ENCODE assay signal across 11 cellular contexts in the genomic region with DNA sequence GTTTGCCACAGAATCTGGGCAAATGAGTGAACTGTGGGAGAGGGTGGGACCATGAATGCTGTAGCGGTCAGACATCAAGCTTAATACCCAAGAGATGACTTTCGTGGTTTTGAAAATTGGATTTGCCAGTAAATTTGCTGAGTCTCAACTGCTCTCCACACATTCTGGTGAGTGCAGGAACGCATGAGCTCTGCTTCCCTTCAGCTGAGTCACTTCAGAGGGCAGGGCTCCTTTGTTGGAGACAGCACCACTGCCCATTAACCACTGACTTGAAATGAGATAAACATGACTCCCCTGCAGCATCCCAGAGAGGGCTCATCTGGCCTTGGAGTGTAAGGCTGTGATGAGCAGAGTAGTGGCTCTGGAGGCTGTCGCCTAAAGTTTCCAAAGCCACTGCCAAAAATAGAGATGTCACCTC. TPM values are rescaled to one million over a fixed set of nuclear protein-coding genes. Genes with fewer than 3 reads are reported as not detected.
DNase-seq lines count a peak whose midpoint lies in the region; ATAC-seq, FAIRE-seq and TF ChIP-seq lines count a peak whose summit lies in the region.
"Had no signal": no experiment of that assay in that cellular context is flagged by ENCODE, and none has a peak within 500 bp of the region (broad histone marks: within the 10 kb centered on the region; RNA-seq: fewer than 3 reads in every experiment).

No MANE protein-coding gene starts in this region.

- H3K27ac ChIP-seq in RWPE2 (ENCODE audit: poor library complexity, severe bottlenecking) = peak overlapping the region; percentile 27
- peak overlapping the region; percentile 37 for H3K27ac ChIP-seq in epithelial cell of prostate
- no peak overlapping the region for H3K27ac ChIP-seq in pancreas
- H3K27ac ChIP-seq in neural progenitor cell = no peak overlapping the region

- intact Hi-C loops in pancreas (cut with DNase I) = no loop called here

- H3K36me3 Mint-ChIP-seq in neural progenitor cell (peaks cover 13% of the 10 kb centered on the region), immature natural killer cell (peaks cover 16 to 49% (median 18%) of the 10 kb centered on the region in 3 donors)

- ATAC-seq in RWPE2 (ENCODE audit: low read depth) (peak; percentile 92), pancreas (peak in 3 of 4 donors; percentile 19 to 68 (median 62)), GM19463 (IDR thresholded peaks at IDR 0.05; ENCODE audit: unreplicated experiment) (no peak), HG03457 (IDR thresholded peaks at IDR 0.05; ENCODE audit: unreplicated experiment) (no peak)

- TF ChIP-seq CTCF in RWPE2 (IDR thresholded peaks at IDR 0.05; ENCODE audit: poor library complexity, severe bottlenecking) = no peak
- no peak for TF ChIP-seq CTCF in pancreas (IDR thresholded peaks at IDR 0.05)
- TF ChIP-seq CTCF in neural progenitor cell (IDR thresholded peaks at IDR 0.05) = no peak

- H3K4me3 Mint-ChIP-seq in neural progenitor cell = no peak overlapping the region
- H3K4me3 Mint-ChIP-seq in immature natural killer cell = no peak overlapping the region
- H3K4me3 Mint-ChIP-seq: T-helper 2 cell treated with Interferon-gamma antibody and Interleukin-4, amounts not matched to agents 5 μg/mL and 100 μg/mL, for 36 hours had no signal

- H3K9me3 ChIP-seq in RWPE2 (ENCODE audit: severe bottlenecking) (no peaks in the 10 kb centered on the region), pancreas (no peaks in the 10 kb centered on the region), neural progenitor cell (ENCODE audit: low read depth) (no peaks in the 10 kb centered on the region)

- 87 to 92% methylated on average over 4 of the region's 4 CpGs for WGBS in pancreas, 2 donors

- no peaks in the 10 kb centered on the region for H3K9me3 Mint-ChIP-seq in neural progenitor cell
- peaks cover 0 to 1% (median 0%) of the 10 kb centered on the region in 6 donors for H3K9me3 Mint-ChIP-seq in immature natural killer cell
- H3K9me3 Mint-ChIP-seq: T-helper 2 cell treated with Interferon-gamma antibody and Interleukin-4, amounts not matched to agents 5 μg/mL and 100 μg/mL, for 36 hours had no signal

- H3K79me2 ChIP-seq in neural progenitor cell (ENCODE audit: low read depth) = no peaks in the 10 kb centered on the region

- no peak overlapping the region for H3K9ac ChIP-seq in neural progenitor cell

- H3K36me3 ChIP-seq in RWPE2 (ENCODE audit: low read depth) (peaks cover 17% of the 10 kb centered on the region), pancreas (no peaks in the 10 kb centered on the region), neural progenitor cell (no peaks in the 10 kb centered on the region)

- H3K4me3 ChIP-seq in RWPE2 (ENCODE audit: severe bottlenecking) = no peak overlapping the region
- no peak overlapping the region for H3K4me3 ChIP-seq in pancreas
- no peak overlapping the region for H3K4me3 ChIP-seq in neural progenitor cell

- no peaks in the 10 kb centered on the region for H3F3A ChIP-seq in neural progenitor cell (ENCODE audit: low read depth)

- peaks cover 12% of the 10 kb centered on the region for H3K4me1 Mint-ChIP-seq in neural progenitor cell
- peaks cover 12 to 24% of the 10 kb centered on the region in 2 donors for H3K4me1 Mint-ChIP-seq in immature natural killer cell

- H3K27me3 ChIP-seq in RWPE2 (ENCODE audit: insufficient read depth, poor library complexity, severe bottlenecking) (no peaks in the 10 kb centered on the region), pancreas (no peaks in the 10 kb centered on the region), neural progenitor cell (no peaks in the 10 kb centered on the region)

- no peak overlapping the region for H3K4me2 ChIP-seq in neural progenitor cell

- H4K20me1 ChIP-seq in neural progenitor cell (ENCODE audit: low read depth) = no peaks in the 10 kb centered on the region

- no peak overlapping the region for H2AFZ ChIP-seq in neural progenitor cell (replicated peaks)

- no peak for FAIRE-seq in pancreas (lab: Jason Lieb, UNC)

- peaks cover 16% of the 10 kb centered on the region for H3K4me1 ChIP-seq in RWPE2 (ENCODE audit: insufficient read depth, poor library complexity, severe bottlenecking)
- H3K4me1 ChIP-seq in pancreas = no peaks in the 10 kb centered on the region
- H3K4me1 ChIP-seq in neural progenitor cell = no peaks in the 10 kb centered on the region

- DNase-seq in ELR (ENCODE audit: low read depth) (peak; percentile 98), RWPE2 (ENCODE audit: low spot score) (no peak), epithelial cell of prostate (ENCODE audit: low read depth, low spot score) (peak; percentile 44), pancreas (no peak), neural progenitor cell (ENCODE audit: low spot score) (no peak), immature natural killer cell (no peak)
- DNase-seq: NCI-H2171, nucleus accumbens had no signal

- H3K27ac Mint-ChIP-seq in neural progenitor cell = no peak overlapping the region
- H3K27ac Mint-ChIP-seq in immature natural killer cell = peak overlapping the region in 1 of 6 donors; percentile 32
- H3K27ac Mint-ChIP-seq: T-helper 2 cell treated with Interferon-gamma antibody and Interleukin-4, amounts not matched to agents 5 μg/mL and 100 μg/mL, for 36 hours had no signal

- H3K27me3 Mint-ChIP-seq in neural progenitor cell (ENCODE audit: insufficient read depth, low read depth) (no peaks in the 10 kb centered on the region), immature natural killer cell (ENCODE audit: low read depth in 3 of 3) (peaks cover 0 to 1% (median 0%) of the 10 kb centered on the region in 3 donors)

RNA-seq across cellular contexts. Expression of a gene that starts 22.6 kb away (rescaled TPM):
- total RNA-seq in pancreas = 10 to 100 TPM in 2 of 6 donors, 1 to 10 TPM in 3, under 1 TPM in 1; 0.79 to 48.3 (median 3.9) TPM
- 1 to 10 TPM; 2.6 to 5.2 TPM for polyA plus RNA-seq in pancreas
- total RNA-seq in neural progenitor cell (ENCODE audit: low replicate concordance) = 0.21 and 0.62 TPM in 2 replicates
- polyA plus RNA-seq in immature natural killer cell = not detected

RNA-seq across cellular contexts. Expression of a gene that starts 37.2 kb away (rescaled TPM):
- total RNA-seq in pancreas = 10 to 100 TPM in 2 of 6 donors, 1 to 10 TPM in 4; 4.9 to 15.8 (median 6.5) TPM
- 10 to 100 TPM in 1 of 2 donors, 1 to 10 TPM in 1; 6.9 to 12.3 TPM for polyA plus RNA-seq in pancreas
- total RNA-seq in neural progenitor cell (ENCODE audit: low replicate concordance) = 20.7 and 25.9 TPM in 2 replicates
- 10 to 100 TPM in 1 of 3 donors, 1 to 10 TPM in 2; 7.5 to 12.1 (median 9.5) TPM for polyA plus RNA-seq in immature natural killer cell

Comparison
In these comparisons a context has a peak if more than half of its experiments do, and no peak if none do; other contexts are left out.
1. DNase-seq: peak in ELR (single experiment) and epithelial cell of prostate (single experiment); none in RWPE2 (single experiment), pancreas (0 of 6), neural progenitor cell (single experiment) and immature natural killer cell (0 of 3).
2. ATAC-seq: peak in RWPE2 (single experiment) and pancreas (3 of 4); none in GM19463 (single experiment) and HG03457 (single experiment).
3. H3K27ac ChIP-seq: peak in RWPE2 (single experiment) and epithelial cell of prostate (single experiment); none in pancreas (0 of 4) and neural progenitor cell (single experiment).